ENCODE assay signal across 8 cellular contexts in the genomic region with DNA sequence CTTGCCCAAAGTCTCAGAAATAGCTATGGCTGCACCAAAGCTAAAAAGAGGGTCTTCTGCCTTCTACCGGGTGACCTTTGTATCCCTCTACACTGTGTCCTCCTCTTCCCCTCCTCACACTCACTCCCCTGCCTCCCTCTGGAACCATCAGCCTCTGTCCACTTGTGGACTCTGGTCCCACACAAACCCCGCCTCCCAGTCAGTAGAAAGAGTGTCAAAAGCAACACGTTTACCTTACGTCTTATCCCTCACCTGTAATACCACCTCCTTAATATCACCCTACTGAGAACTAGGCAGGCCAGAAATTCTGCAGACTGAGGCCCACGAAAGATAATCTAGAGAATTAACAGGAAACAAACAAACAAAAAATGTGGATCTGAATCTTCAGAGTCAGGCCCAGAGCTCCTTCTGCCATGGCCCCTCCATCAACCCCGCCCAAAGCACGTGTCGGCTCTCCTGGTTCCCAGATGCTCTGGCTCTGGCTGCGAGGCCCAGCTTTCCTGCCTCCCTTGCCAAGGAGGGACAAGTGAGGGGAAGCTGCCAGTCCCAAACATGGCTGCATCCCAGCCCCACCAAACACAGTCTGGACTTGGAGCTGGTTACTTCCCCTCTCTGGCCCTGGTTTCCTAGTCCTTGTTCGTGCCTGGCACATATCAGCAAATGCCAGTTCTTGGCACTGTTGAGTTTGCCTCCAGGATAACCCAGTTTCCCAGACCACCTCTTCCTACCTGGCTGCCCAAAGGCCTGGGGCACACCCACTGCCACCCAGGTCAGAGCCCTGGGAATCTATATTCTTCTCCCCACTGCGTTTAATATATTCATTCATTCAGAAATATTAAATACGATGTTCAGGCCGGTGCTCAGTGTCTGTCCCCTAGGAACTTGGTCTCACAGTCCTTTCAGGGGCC.
A peak's percentile ranks its signal among the peaks of the same experiment; 100 is the strongest.
DNase-seq lines count a peak whose midpoint lies in the region; ATAC-seq, FAIRE-seq and TF ChIP-seq lines count a peak whose summit lies in the region.

No MANE protein-coding gene starts in this region.

- H3K27ac ChIP-seq in muscle layer of duodenum (ENCODE audit: low read length), result peak overlapping the region; percentile 97

- TF ChIP-seq CTCF in AG04449 (IDR thresholded peaks at IDR 0.05; ENCODE audit: insufficient read depth, low read length, missing control alignments) (no peak), D721Med (IDR thresholded peaks at IDR 0.05; ENCODE audit: insufficient read depth, missing control alignments) (no peak)

- H3K27me3 Mint-ChIP-seq in effector memory CD8-positive, alpha-beta T cell, result peaks cover 0 to 6% of the 10 kb centered on the region in 2 donors

- no peaks in the 10 kb centered on the region for H3K36me3 Mint-ChIP-seq in effector memory CD8-positive, alpha-beta T cell (ENCODE audit: insufficient read depth)

- peaks cover 13 to 17% of the 10 kb centered on the region in 2 donors for H3K4me1 Mint-ChIP-seq in effector memory CD8-positive, alpha-beta T cell (ENCODE audit: low read depth in 2 of 2)

- DNase-seq in AG04449 (ENCODE audit: low read depth, low spot score), result no peak
- peak; percentile 52 to 87 for DNase-seq in NCI-H446 (lab: John Stamatoyannopoulos, UW)
- no peak for DNase-seq in effector memory CD8-positive, alpha-beta T cell
- DNase-seq in RCC 7860 (ENCODE audit: low spot score), result no peak
- DNase-seq in D721Med (ENCODE audit: insufficient read length, low spot score), result no peak
- DNase-seq in glomerular visceral epithelial cell (ENCODE audit: extremely low spot score), result no peak
- DNase-seq in stimulated activated naive CD4-positive, alpha-beta T cell treated with Interleukin-2 at 50 U/mL for 16 hours (lab: John Stamatoyannopoulos, UW), result no peak

- peaks cover 16% of the 10 kb centered on the region in 2 donors for H3K36me3 ChIP-seq in muscle layer of duodenum (ENCODE audit: control insufficient read depth in 1 of 2, insufficient read depth in 2 of 2, low read length in 2 of 2)

- peaks cover 18 to 65% of the 10 kb centered on the region in 2 donors for H3K4me1 ChIP-seq in muscle layer of duodenum (ENCODE audit: control insufficient read depth in 1 of 2, insufficient read depth in 2 of 2, low read length in 2 of 2)

- ATAC-seq in effector memory CD8-positive, alpha-beta T cell (replicated peaks), result no peak

- peak overlapping the region; percentile 82 to 84 for H3K4me3 Mint-ChIP-seq in effector memory CD8-positive, alpha-beta T cell

- H3K4me3 ChIP-seq in AG04449 (ENCODE audit: low read depth, low read length) (peak overlapping the region; percentile 98), muscle layer of duodenum (ENCODE audit: low read depth in 1 of 2, low read length in 2 of 2) (peak overlapping the region; percentile 70 to 74)

- no peaks in the 10 kb centered on the region for H3K9me3 ChIP-seq in muscle layer of duodenum (ENCODE audit: control insufficient read depth in 1 of 2, low read length in 2 of 2)

- H3K9me3 Mint-ChIP-seq in effector memory CD8-positive, alpha-beta T cell, result no peaks in the 10 kb centered on the region

- POLR2A ChIA-PET in AG04449 (lab: Yijun Ruan, JAX), result interaction anchor here (0.7 to 3.7 kb wide), 17 partner anchors 12 to 126 kb away, joined by 3 to 32 read pairs (median 5); no protein-coding TSS in a partner anchor

- CTCF ChIA-PET in AG04449 (lab: Yijun Ruan, JAX), result interaction anchor here (0.6 to 3.8 kb wide), 9 partner anchors 17 to 131 kb away, joined by 3 to 19 read pairs (median 5); no protein-coding TSS in a partner anchor

- no peaks in the 10 kb centered on the region for H3K27me3 ChIP-seq in muscle layer of duodenum (ENCODE audit: low read depth, low read length)

- FAIRE-seq in RCC 7860 (lab: Jason Lieb, UNC) (no peak), D721Med (lab: Jason Lieb, UNC) (no peak)

- peak overlapping the region; percentile 5 to 33 for H3K27ac Mint-ChIP-seq in effector memory CD8-positive, alpha-beta T cell

Comparison
In these comparisons a context has a peak if more than half of its experiments do, and no peak if none do; other contexts are left out.
1. DNase-seq: peak in NCI-H446 (2 of 2); none in AG04449 (single experiment), effector memory CD8-positive, alpha-beta T cell (0 of 3), RCC 7860 (single experiment), D721Med (single experiment), glomerular visceral epithelial cell (single experiment) and stimulated activated naive CD4-positive, alpha-beta T cell treated with Interleukin-2 at 50 U/mL for 16 hours (single experiment).